ENCODE assay signal across 16 cellular contexts in the genomic region with DNA sequence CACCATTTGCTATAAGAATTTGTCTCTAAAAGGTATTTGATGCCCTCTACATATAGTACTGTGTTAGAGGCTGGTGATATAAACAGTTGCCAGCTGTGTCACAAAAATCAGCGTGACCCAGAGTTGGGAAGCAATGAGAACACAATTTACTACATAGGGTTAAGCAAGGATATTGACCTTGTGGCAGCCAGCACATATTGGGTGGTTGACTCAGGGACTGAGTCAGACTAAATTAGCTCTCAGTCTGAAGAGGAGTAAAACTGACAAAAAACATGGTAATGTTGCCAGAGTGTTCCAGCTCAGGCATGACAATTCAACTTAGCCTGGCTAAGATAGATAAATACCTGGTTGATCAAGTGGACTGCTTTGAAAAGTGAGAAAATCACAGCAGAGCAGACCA.
DNase-seq lines count a peak whose midpoint lies in the region; ATAC-seq, FAIRE-seq and TF ChIP-seq lines count a peak whose summit lies in the region.
"Had no signal": no experiment of that assay in that cellular context is flagged by ENCODE, and none has a peak within 500 bp of the region (broad histone marks: within the 10 kb centered on the region; RNA-seq: fewer than 3 reads in every experiment).

No MANE protein-coding gene starts in this region.

- no peak overlapping the region for H2AK5ac ChIP-seq in IMR-90 (ENCODE audit: low read depth, low read length)
- H2AK5ac ChIP-seq in mesenchymal stem cell (ENCODE audit: low read length, severe bottlenecking) = no peak overlapping the region

- no peak overlapping the region for H4K91ac ChIP-seq in IMR-90 (ENCODE audit: insufficient read depth, low read depth, low read length)
- H4K91ac ChIP-seq in mesenchymal stem cell (ENCODE audit: low read length) = no peak overlapping the region

- TF ChIP-seq CTCF in IMR-90 (conservative IDR thresholded peaks at IDR 0.05; ENCODE audit: low read depth, low read length) = no peak
- no peak for TF ChIP-seq CTCF in bronchial epithelial cell (IDR thresholded peaks at IDR 0.05; ENCODE audit: insufficient read depth, low read length, severe bottlenecking)
- no peak for TF ChIP-seq CTCF in body of pancreas (IDR thresholded peaks at IDR 0.05)

- TF ChIP-seq RAD21 in IMR-90 (IDR thresholded peaks at IDR 0.05; ENCODE audit: low read length) = no peak

- no peak overlapping the region for H2AK9ac ChIP-seq in IMR-90 (replicated peaks; ENCODE audit: low read depth, low read length, poor library complexity)

- no TSS peak for BruUV-seq in IMR-90 (replicated peaks; lab: Mats Ljungman, UMichigan)

- no CpG with 5 or more reads among the region's 1 CpG for WGBS in IMR-90 (ENCODE audit: extremely low coverage in 2 of 2, insufficient read length in 1 of 2), 2 experiments
- 8% methylated on average over 1 of the region's 1 CpG for WGBS in mesenchymal stem cell
- 65 to 73% methylated on average over 1 of the region's 1 CpG for WGBS in body of pancreas, 2 donors

- H3K14ac ChIP-seq in IMR-90 (replicated peaks; ENCODE audit: low read depth, low read length) = no peak overlapping the region
- no peak overlapping the region for H3K14ac ChIP-seq in mesenchymal stem cell (ENCODE audit: low read length in 2 of 2)

- H3K9me3 ChIP-seq in IMR-90 (ENCODE audit: control insufficient read depth, insufficient read depth, low read length) = no peaks in the 10 kb centered on the region
- no peaks in the 10 kb centered on the region for H3K9me3 ChIP-seq in mesenchymal stem cell (ENCODE audit: control insufficient read depth, low read length)
- no peaks in the 10 kb centered on the region for H3K9me3 ChIP-seq in body of pancreas

- H4K20me1 ChIP-seq in IMR-90 (ENCODE audit: insufficient read depth, low read length) = no peaks in the 10 kb centered on the region

- ATAC-seq in IMR-90 (ENCODE audit: low read depth) = peak; percentile 92
- no peak for ATAC-seq in HG02981 (IDR thresholded peaks at IDR 0.05; ENCODE audit: unreplicated experiment)
- ATAC-seq in body of pancreas = no peak

- no peak overlapping the region for H2AFZ ChIP-seq in IMR-90 (replicated peaks; ENCODE audit: low read length, poor library complexity)
- H2AFZ ChIP-seq in mesenchymal stem cell (ENCODE audit: low read depth, low read length) = no peak overlapping the region

- intact Hi-C loops in IMR-90 (cut with micrococcal nuclease) = no loop called here
- intact Hi-C loops in body of pancreas (cut with DNase I) = no loop called here

- POLR2A ChIA-PET in IMR-90 (lab: Charles Lee; ENCODE audit: unreplicated experiment) = no interaction called here

- no peak overlapping the region for H3K56ac ChIP-seq in IMR-90 (ENCODE audit: extremely low read depth, insufficient read depth, low read length)

- no peaks in the 10 kb centered on the region for H3K36me3 ChIP-seq in IMR-90 (ENCODE audit: control insufficient read depth, insufficient read depth, low read length)
- no peaks in the 10 kb centered on the region for H3K36me3 ChIP-seq in bronchial epithelial cell (ENCODE audit: control insufficient read depth, insufficient read depth, low read length)
- H3K36me3 ChIP-seq in mesenchymal stem cell (ENCODE audit: control insufficient read depth in 1 of 2, insufficient read depth in 2 of 2, low read depth in 1 of 2, low read length in 2 of 2) = no peaks in the 10 kb centered on the region
- no peaks in the 10 kb centered on the region for H3K36me3 ChIP-seq in body of pancreas (replicated peaks in 1 of 2; ENCODE audit: insufficient read depth in 1 of 2, low read depth in 2 of 2)

- no peak for TF ChIP-seq POLR2A in IMR-90 (IDR thresholded peaks at IDR 0.05; ENCODE audit: low read depth, low read length)
- no peak for TF ChIP-seq POLR2A in body of pancreas (IDR thresholded peaks at IDR 0.05)

- H3K9me1 ChIP-seq in IMR-90 (ENCODE audit: insufficient read depth, low read length) = no peaks in the 10 kb centered on the region

- no peak for FAIRE-seq in bronchial epithelial cell (lab: Jason Lieb, UNC)
- FAIRE-seq: GM12892, small intestine had no signal

- H2BK15ac ChIP-seq in IMR-90 (ENCODE audit: low read depth, low read length) (no peak overlapping the region), mesenchymal stem cell (ENCODE audit: low read depth, poor library complexity, severe bottlenecking) (no peak overlapping the region)

- CTCF ChIA-PET in IMR-90 (lab: Yijun Ruan, JAX) = no interaction called here

- H3K9ac ChIP-seq in IMR-90 (ENCODE audit: low read depth, low read length) = no peak overlapping the region
- peak overlapping the region; percentile 59 for H3K9ac ChIP-seq in mesenchymal stem cell (ENCODE audit: low read length)

- no peak overlapping the region for H3K18ac ChIP-seq in IMR-90 (ENCODE audit: low read depth, low read length)
- H3K18ac ChIP-seq in mesenchymal stem cell (ENCODE audit: low read depth in 1 of 2, low read length in 2 of 2) = no peak overlapping the region

- H3K27ac ChIP-seq in IMR-90 (ENCODE audit: insufficient read depth, low read length) (no peak overlapping the region), mesenchymal stem cell (ENCODE audit: low read length, poor library complexity, severe bottlenecking) (peak overlapping the region; percentile 60), body of pancreas (no peak overlapping the region)
- H3K27ac ChIP-seq: HL-60 had no signal

- DNase-seq in Ammon's horn (ENCODE audit: low spot score) (peak; percentile 7), IMR-90 (peak; percentile 80), bronchial epithelial cell (ENCODE audit: low read depth) (peak; percentile 94), mesenchymal stem cell (peak; percentile 78), midbrain (lab: John Stamatoyannopoulos, UW) (no peak), NCI-H2029 treated with DMSO at 0.1 percent for 48 hours (lab: John Stamatoyannopoulos, UW) (no peak), body of pancreas (no peak)
- DNase-seq: activated CD4-positive, alpha-beta memory T cell treated with anti-CD3 and anti-CD28 coated beads for 36 hours; activated naive CD4-positive, alpha-beta T cell treated with anti-CD3 and anti-CD28 coated beads, Interleukin-2, amount 10 ng/mL, durations not matched to agents 7 days and 5 days; dermis blood vessel endothelial cell; NK-92 treated with Interleukin-12 subunit alpha and Interleukin-12 subunit beta, amount 100 ng/mL, for 24 hours; small intestine; T-helper 1 cell had no signal

- H3K4ac ChIP-seq in IMR-90 (ENCODE audit: low read depth, low read length) (no peak overlapping the region), mesenchymal stem cell (ENCODE audit: low read depth in 1 of 2, low read length in 2 of 2) (no peak overlapping the region)

- H2BK5ac ChIP-seq in IMR-90 (ENCODE audit: low read depth, low read length, poor library complexity, severe bottlenecking) (no peak overlapping the region), mesenchymal stem cell (ENCODE audit: low read depth, low read length, poor library complexity, severe bottlenecking) (no peak overlapping the region)

- no peak overlapping the region for H4K8ac ChIP-seq in IMR-90 (ENCODE audit: low read depth in 2 of 2, low read length in 2 of 2)
- H4K8ac ChIP-seq in mesenchymal stem cell (ENCODE audit: low read length) = no peak overlapping the region

- dilution Hi-C loops in IMR-90 (cut with HindIII; ENCODE audit: low sequenced_read_pairs, unreplicated experiment) = no loop called here

- peak overlapping the region; percentile 48; the same call in 1 of the 2 replicates for H3K4me2 ChIP-seq in IMR-90 (ENCODE audit: low read depth, low read length)
- H3K4me2 ChIP-seq in mesenchymal stem cell (ENCODE audit: low read length, poor library complexity, severe bottlenecking) = peak overlapping the region; percentile 14

- H3K4me3 ChIP-seq in IMR-90 (ENCODE audit: insufficient read depth, low read depth, low read length) = no peak overlapping the region
- H3K4me3 ChIP-seq in bronchial epithelial cell (ENCODE audit: low read depth, low read length) = no peak overlapping the region
- H3K4me3 ChIP-seq in mesenchymal stem cell (ENCODE audit: insufficient read depth in 1 of 2, low read depth in 1 of 2, low read length in 2 of 2) = no peak overlapping the region
- H3K4me3 ChIP-seq in body of pancreas = no peak overlapping the region

- H3K4me1 ChIP-seq in IMR-90 (ENCODE audit: control insufficient read depth, insufficient read depth, low read length) (no peaks in the 10 kb centered on the region; the same call in 1 of the 2 replicates), mesenchymal stem cell (ENCODE audit: control insufficient read depth, insufficient read depth, low read depth, low read length) (peaks cover 4% of the 10 kb centered on the region), body of pancreas (no peaks in the 10 kb centered on the region)

- no peak overlapping the region for H2BK12ac ChIP-seq in mesenchymal stem cell (ENCODE audit: low read length in 2 of 2)

- no peak overlapping the region for H3K23ac ChIP-seq in IMR-90 (ENCODE audit: low read depth, low read length)
- no peak overlapping the region for H3K23ac ChIP-seq in mesenchymal stem cell (ENCODE audit: low read length in 2 of 2)

- H3K79me1 ChIP-seq in IMR-90 (ENCODE audit: low read depth in 1 of 2, low read length in 2 of 2) (no peaks in the 10 kb centered on the region), mesenchymal stem cell (replicated peaks; ENCODE audit: low read length, poor library complexity, severe bottlenecking) (no peaks in the 10 kb centered on the region)

- H2BK120ac ChIP-seq in IMR-90 (ENCODE audit: low read depth, low read length) (no peak overlapping the region), mesenchymal stem cell (ENCODE audit: low read depth, low read length) (no peak overlapping the region)

- H4K5ac ChIP-seq in IMR-90 (ENCODE audit: low read depth, low read length) = no peak overlapping the region

- in situ Hi-C loops in IMR-90 (cut with MboI; ENCODE audit: low sequenced_read_pairs) = no loop called here

- no peak overlapping the region for H2BK20ac ChIP-seq in IMR-90 (ENCODE audit: low read depth, low read length)

- H3K27me3 ChIP-seq in IMR-90 (ENCODE audit: control insufficient read depth, insufficient read depth, low read length) (0 out of 2 replicates have a peak, but pooled peaks cover 2% of the 10 kb centered on the region), bronchial epithelial cell (ENCODE audit: control insufficient read depth, insufficient read depth, low read length) (no peaks in the 10 kb centered on the region), mesenchymal stem cell (ENCODE audit: control insufficient read depth in 1 of 2, insufficient read depth in 1 of 2, low read length in 2 of 2) (no peaks in the 10 kb centered on the region), body of pancreas (no peaks in the 10 kb centered on the region)

TF ChIP-seq in IMR-90, 13 proteins besides CTCF, POLR2A, EP300 and RAD21 (continues in another document):
- no peak for TF ChIP-seq MAFK (IDR thresholded peaks at IDR 0.05; ENCODE audit: low read depth, low read length)
- TF ChIP-seq CEBPB (IDR thresholded peaks at IDR 0.05; ENCODE audit: low read depth, low read length) = peak; percentile 63
- no peak for TF ChIP-seq RFX5 (IDR thresholded peaks at IDR 0.05; ENCODE audit: low read depth, low read length)
- TF ChIP-seq BHLHE40 (IDR thresholded peaks at IDR 0.05; ENCODE audit: low read depth, low read length) = no peak
- no peak for TF ChIP-seq MXI1 (IDR thresholded peaks at IDR 0.05; ENCODE audit: borderline replicate concordance, low read depth, low read length)

Comparison
In these comparisons a context has a peak if more than half of its experiments do, and no peak if none do; other contexts are left out.
1. DNase-seq: peak in Ammon's horn (single experiment), IMR-90 (single experiment), bronchial epithelial cell (single experiment) and mesenchymal stem cell (single experiment); none in midbrain (single experiment), NCI-H2029 treated with DMSO at 0.1 percent for 48 hours (single experiment) and body of pancreas (0 of 4).